23 cellular contexts compared by ENCODE assay signal in the genomic region with DNA sequence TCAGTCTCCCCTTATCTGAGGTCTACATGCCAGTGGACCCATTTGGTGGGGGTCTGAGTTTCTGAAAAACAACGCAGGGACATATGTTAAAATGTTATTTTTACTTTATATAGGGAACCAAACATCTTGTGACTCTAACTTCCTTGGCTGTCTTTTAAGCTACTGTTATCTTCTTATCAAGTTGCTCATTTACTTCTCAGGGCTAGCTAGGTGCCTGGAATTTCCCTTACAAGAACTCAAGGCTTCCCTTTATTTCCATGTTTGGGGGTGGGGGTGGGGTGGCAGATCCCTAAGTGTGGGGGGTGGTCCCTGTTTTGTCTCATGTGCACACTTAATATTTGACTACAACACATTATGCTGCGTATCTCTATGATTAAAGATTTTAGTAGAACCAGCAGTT. TPM values are rescaled to one million over a fixed set of nuclear protein-coding genes. Genes with fewer than 3 reads are reported as not detected.
"Had no signal": no experiment of that assay in that cellular context is flagged by ENCODE, and none has a peak within 500 bp of the region (broad histone marks: within the 10 kb centered on the region; RNA-seq: fewer than 3 reads in every experiment).

No MANE protein-coding gene starts in this region.

- H3K4me1 Mint-ChIP-seq: activated CD4-positive, alpha-beta T cell treated with anti-CD3 and anti-CD28 coated beads, Interleukin-2, amount 10 ng/mL, durations not matched to agents 24 days and 14 days; activated naive CD8-positive, alpha-beta T cell treated with anti-CD3 and anti-CD28 coated beads, Interleukin-2, amount 50 U/mL, for 24 hours had no signal

- H3K27me3 ChIP-seq: transverse colon, vagina had no signal

- H3K36me3 ChIP-seq: lower lobe of right lung, transverse colon, vagina had no signal

- H3K27ac ChIP-seq: lower lobe of right lung, skin epidermis, vagina had no signal

- H3K9me3 ChIP-seq: lower lobe of right lung, transverse colon, vagina had no signal

- H3K27me3 Mint-ChIP-seq: activated naive CD8-positive, alpha-beta T cell treated with anti-CD3 and anti-CD28 coated beads, Interleukin-2, amount 50 U/mL, for 24 hours; activated T-cell treated with anti-CD3 and anti-CD28 coated beads, Interleukin-2, amount 50 U/mL, for 24 hours; progenitor cell of endocrine pancreas; stimulated activated naive CD8-positive, alpha-beta T cell treated with anti-CD3 and anti-CD28 coated beads, Interleukin-15, Interleukin-2, amounts not matched to agents 100 ng/mL and 50 ng/mL, for 24 hours had no signal

- H3K9me3 Mint-ChIP-seq: activated CD4-positive, alpha-beta T cell treated with anti-CD3 and anti-CD28 coated beads, Interleukin-2, amount 10 ng/mL, durations not matched to agents 24 days and 14 days; activated naive CD4-positive, alpha-beta T cell treated with anti-CD3 and anti-CD28 coated beads for 36 hours; activated naive CD8-positive, alpha-beta T cell treated with anti-CD3 and anti-CD28 coated beads, Interleukin-2, amount 50 U/mL, for 24 hours; activated T-cell treated with anti-CD3 and anti-CD28 coated beads, Interleukin-2, amount 50 U/mL, for 24 hours; activated T-helper 2 cell treated with anti-CD3 and anti-CD28 coated beads, Interferon-gamma antibody, Interleukin-2, Interleukin-4, amounts not matched to agents 10 μg/mL and 5 μg/mL and 100 μg/mL, durations not matched to agents 14 hours and 24 hours and 36 hours; stimulated activated naive CD8-positive, alpha-beta T cell treated with anti-CD3 and anti-CD28 coated beads, Interleukin-15, Interleukin-2, amounts not matched to agents 100 ng/mL and 50 ng/mL, for 24 hours; T-helper 2 cell treated with Interferon-gamma antibody and Interleukin-4, amounts not matched to agents 5 μg/mL and 100 μg/mL, for 36 hours had no signal

- H3K27ac Mint-ChIP-seq: activated CD4-positive, alpha-beta T cell treated with anti-CD3 and anti-CD28 coated beads, Interleukin-2, amount 10 ng/mL, durations not matched to agents 24 days and 14 days; activated CD8-positive, alpha-beta T cell treated with anti-CD3 and anti-CD28 coated beads, Interleukin-2, amount 10 ng/mL, durations not matched to agents 7 days and 5 days; activated naive CD4-positive, alpha-beta T cell treated with anti-CD3 and anti-CD28 coated beads for 36 hours; activated naive CD8-positive, alpha-beta T cell treated with anti-CD3 and anti-CD28 coated beads, Interleukin-2, amount 50 U/mL, for 24 hours; activated T-cell treated with anti-CD3 and anti-CD28 coated beads, Interleukin-2, amount 50 U/mL, for 24 hours; activated T-helper 2 cell treated with anti-CD3 and anti-CD28 coated beads, Interferon-gamma antibody, Interleukin-2, Interleukin-4, amounts not matched to agents 10 μg/mL and 5 μg/mL and 100 μg/mL, durations not matched to agents 14 hours and 24 hours and 36 hours; progenitor cell of endocrine pancreas; stimulated activated naive CD8-positive, alpha-beta T cell treated with anti-CD3 and anti-CD28 coated beads, Interleukin-15, Interleukin-2, amounts not matched to agents 100 ng/mL and 50 ng/mL, for 24 hours; T-helper 2 cell treated with Interferon-gamma antibody and Interleukin-4, amounts not matched to agents 5 μg/mL and 100 μg/mL, for 36 hours had no signal

- H3K4me3 ChIP-seq: lower lobe of right lung, skin epidermis, transverse colon, vagina had no signal

- H3K4me1 ChIP-seq: lower lobe of right lung, transverse colon, vagina had no signal

- DNase-seq: activated CD4-positive, alpha-beta T cell treated with anti-CD3 and anti-CD28 coated beads, Interleukin-2, amount 10 ng/mL, durations not matched to agents 24 days and 14 days; activated CD8-positive, alpha-beta T cell treated with anti-CD3 and anti-CD28 coated beads, Interleukin-2, amount 10 ng/mL, durations not matched to agents 7 days and 5 days; activated naive CD4-positive, alpha-beta T cell treated with anti-CD3 and anti-CD28 coated beads for 36 hours; activated naive CD8-positive, alpha-beta T cell treated with anti-CD3 and anti-CD28 coated beads, Interleukin-2, amount 50 U/mL, for 24 hours; activated T-cell treated with anti-CD3 and anti-CD28 coated beads, Interleukin-2, amount 50 U/mL, for 24 hours; aorta; cortex of kidney; glutamatergic neuron; hippocampal formation; islet precursor cell; lower lobe of right lung; occipital lobe; right cardiac atrium; stimulated activated CD4-positive, alpha-beta T cell treated with anti-CD3 and anti-CD28 coated beads, Interleukin-15, amount 100 ng/mL, for 24 hours; stimulated activated CD4-positive, alpha-beta T cell treated with anti-CD3 and anti-CD28 coated beads, Interleukin-2, amount 100 ng/mL, for 48 hours; transverse colon had no signal

- H3K4me3 Mint-ChIP-seq: activated CD4-positive, alpha-beta T cell treated with anti-CD3 and anti-CD28 coated beads, Interleukin-2, amount 10 ng/mL, durations not matched to agents 24 days and 14 days; activated CD8-positive, alpha-beta T cell treated with anti-CD3 and anti-CD28 coated beads, Interleukin-2, amount 10 ng/mL, durations not matched to agents 7 days and 5 days; activated naive CD4-positive, alpha-beta T cell treated with anti-CD3 and anti-CD28 coated beads for 36 hours; activated naive CD8-positive, alpha-beta T cell treated with anti-CD3 and anti-CD28 coated beads, Interleukin-2, amount 50 U/mL, for 24 hours; activated T-cell treated with anti-CD3 and anti-CD28 coated beads, Interleukin-2, amount 50 U/mL, for 24 hours; stimulated activated naive CD8-positive, alpha-beta T cell treated with anti-CD3 and anti-CD28 coated beads, Interleukin-15, Interleukin-2, amounts not matched to agents 100 ng/mL and 50 ng/mL, for 24 hours; T-helper 2 cell treated with Interferon-gamma antibody and Interleukin-4, amounts not matched to agents 5 μg/mL and 100 μg/mL, for 36 hours had no signal

- ATAC-seq: activated CD8-positive, alpha-beta T cell treated with anti-CD3 and anti-CD28 coated beads, Interleukin-2, amount 10 ng/mL, durations not matched to agents 7 days and 5 days; activated naive CD8-positive, alpha-beta T cell treated with anti-CD3 and anti-CD28 coated beads, Interleukin-2, amount 50 U/mL, for 24 hours; lower lobe of right lung; right cardiac atrium had no signal

RNA-seq across cellular contexts. Expression of gene PPP1R36, which starts 31.6 kb away (rescaled TPM):
- total RNA-seq: activated naive CD4-positive, alpha-beta T cell treated with anti-CD3 and anti-CD28 coated beads for 36 hours; activated T-helper 2 cell treated with anti-CD3 and anti-CD28 coated beads, Interferon-gamma antibody, Interleukin-2, Interleukin-4, amounts not matched to agents 10 μg/mL and 5 μg/mL and 100 μg/mL, durations not matched to agents 14 hours and 24 hours and 36 hours; vagina had no signal
- polyA plus RNA-seq: neural cell had no signal
